In genomic region chr17:79534851-79535727, GRCh38 we compare ENCODE assay signal across 1 cellular context.
TF ChIP-seq lines count a peak whose summit lies in the region.

No MANE protein-coding gene starts in this region.

TF ChIP-seq in H1, 55 proteins besides CTCF, POLR2A, EP300 and RAD21:
- TF ChIP-seq ZNF274 (IDR thresholded peaks at IDR 0.05; ENCODE audit: borderline replicate concordance, extremely low read depth, low read length) (no peak), CHD1 (IDR thresholded peaks at IDR 0.05; ENCODE audit: low read depth, low read length) (no peak), USF2 (IDR thresholded peaks at IDR 0.05; ENCODE audit: low read length) (no peak), MAFK (IDR thresholded peaks at IDR 0.05; ENCODE audit: low read depth, low read length) (no peak), POLR2AphosphoS5 (IDR thresholded peaks at IDR 0.05; ENCODE audit: low read depth, low read length) (no peak), SIN3A (conservative IDR thresholded peaks at IDR 0.05 in 1 of 2, IDR thresholded peaks at IDR 0.05 in 1 of 2; ENCODE audit: low read depth in 1 of 2, low read length in 2 of 2) (no peak), TCF12 (IDR thresholded peaks at IDR 0.05; ENCODE audit: low read depth, low read length) (no peak), EGR1 (IDR thresholded peaks at IDR 0.05; ENCODE audit: borderline replicate concordance, low read depth, low read length) (no peak), SAP30 (IDR thresholded peaks at IDR 0.05; ENCODE audit: insufficient read depth, insufficient replicate concordance, low read length) (no peak), SIX5 (IDR thresholded peaks at IDR 0.05; ENCODE audit: low read depth, low read length) (no peak), CHD7 (IDR thresholded peaks at IDR 0.05; ENCODE audit: insufficient replicate concordance, low read length) (no peak), SP1 (IDR thresholded peaks at IDR 0.05; ENCODE audit: low read depth, low read length) (no peak), TAF1 (IDR thresholded peaks at IDR 0.05; ENCODE audit: low read depth, low read length) (no peak), SP4 (IDR thresholded peaks at IDR 0.05; ENCODE audit: low read length) (no peak), YY1 (IDR thresholded peaks at IDR 0.05; ENCODE audit: low read depth, low read length) (no peak)
